Comparison of ENCODE assay signal across 14 cellular contexts in the genomic region with DNA sequence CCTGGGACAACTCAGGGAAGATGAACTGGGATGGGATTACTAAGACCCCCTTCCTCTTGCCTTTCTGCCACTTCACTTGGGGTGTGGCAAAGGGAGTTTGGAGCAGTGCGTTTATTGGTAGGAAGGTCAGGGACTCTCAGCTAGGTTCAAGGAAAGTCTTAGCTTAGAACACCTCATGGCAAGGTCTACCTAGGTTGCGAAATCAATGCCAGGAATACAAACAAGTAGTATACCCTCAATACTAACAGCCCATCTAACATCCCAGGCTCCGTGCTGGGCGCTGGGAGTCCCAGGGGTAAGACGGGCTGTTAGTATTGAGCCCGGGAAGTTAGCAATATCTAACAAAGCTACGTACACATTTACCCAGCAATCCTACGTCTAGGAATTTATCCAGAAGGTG. TPM values are rescaled to one million over a fixed set of nuclear protein-coding genes. Genes with fewer than 3 reads are reported as not detected.
A peak's percentile ranks its signal among the peaks of the same experiment; 100 is the strongest.
DNase-seq lines count a peak whose midpoint lies in the region; ATAC-seq, FAIRE-seq and TF ChIP-seq lines count a peak whose summit lies in the region.
"Had no signal": no experiment of that assay in that cellular context is flagged by ENCODE, and none has a peak within 500 bp of the region (broad histone marks: within the 10 kb centered on the region; RNA-seq: fewer than 3 reads in every experiment).

No MANE protein-coding gene starts in this region.

- peak overlapping the region; percentile 46 for H3K27ac Mint-ChIP-seq in activated CD8-positive, alpha-beta T cell treated with anti-CD3 and anti-CD28 coated beads, Interleukin-2, amount 10 ng/mL, durations not matched to agents 7 days and 5 days
- H3K27ac Mint-ChIP-seq: endodermal cell had no signal

- H3K36me3 Mint-ChIP-seq in activated T-cell treated with anti-CD3 and anti-CD28 coated beads, Interleukin-2, amount 50 U/mL, for 4 hours (ENCODE audit: insufficient read depth), result peaks cover 4% of the 10 kb centered on the region
- peaks cover 52% of the 10 kb centered on the region for H3K36me3 Mint-ChIP-seq in activated CD8-positive, alpha-beta T cell treated with anti-CD3 and anti-CD28 coated beads, Interleukin-2, amount 10 ng/mL, durations not matched to agents 7 days and 5 days (ENCODE audit: low read depth)
- H3K36me3 Mint-ChIP-seq: naive B cell had no signal

- H3K36me3 ChIP-seq in keratinocyte (ENCODE audit: control insufficient read depth in 2 of 2, extremely low read depth in 1 of 2, insufficient read depth in 2 of 2, low read length in 2 of 2) (peaks cover 0 to 3% of the 10 kb centered on the region in 2 experiments), thoracic aorta (no peaks in the 10 kb centered on the region), MG63 (peaks cover 66% of the 10 kb centered on the region)
- H3K36me3 ChIP-seq: SJCRH30 had no signal

- H3K4me3 ChIP-seq in keratinocyte (ENCODE audit: control insufficient read depth in 2 of 3, extremely low read depth in 1 of 3, insufficient read depth in 2 of 3, low read depth in 1 of 3, low read length in 3 of 3) (no peak overlapping the region), thoracic aorta (no peak overlapping the region), MG63 (no peak overlapping the region)
- H3K4me3 ChIP-seq: SJCRH30 had no signal

- ATAC-seq in activated T-cell treated with anti-CD3 and anti-CD28 coated beads, Interleukin-2, amount 50 U/mL, for 4 hours, result no peak
- no peak for ATAC-seq in activated CD8-positive, alpha-beta T cell treated with anti-CD3 and anti-CD28 coated beads, Interleukin-2, amount 10 ng/mL, durations not matched to agents 7 days and 5 days
- ATAC-seq in thoracic aorta (ENCODE audit: insufficient number of reproducible peaks, low FRiP score, low read depth), result no peak

- FAIRE-seq in keratinocyte (lab: Jason Lieb, UNC), result no peak

- CTCF ChIA-PET in activated CD8-positive, alpha-beta T cell treated with anti-CD3 and anti-CD28 coated beads, Interleukin-2, amount 10 ng/mL, durations not matched to agents 7 days and 5 days (lab: Charles Lee), result interaction anchor here (1.0 to 1.3 kb wide), 5 partner anchors 19 to 364 kb away, joined by 3 to 4 read pairs (median 3); no protein-coding TSS in a partner anchor

- no peak overlapping the region for H2AFZ ChIP-seq in keratinocyte (ENCODE audit: control insufficient read depth, low read length)

- H3K27me3 Mint-ChIP-seq in activated T-cell treated with anti-CD3 and anti-CD28 coated beads, Interleukin-2, amount 50 U/mL, for 4 hours (ENCODE audit: low read depth), result no peaks in the 10 kb centered on the region
- H3K27me3 Mint-ChIP-seq in activated CD8-positive, alpha-beta T cell treated with anti-CD3 and anti-CD28 coated beads, Interleukin-2, amount 10 ng/mL, durations not matched to agents 7 days and 5 days (ENCODE audit: low read depth), result no peaks in the 10 kb centered on the region

- H3K9me3 Mint-ChIP-seq in activated T-cell treated with anti-CD3 and anti-CD28 coated beads, Interleukin-2, amount 50 U/mL, for 4 hours, result no peaks in the 10 kb centered on the region
- no peaks in the 10 kb centered on the region for H3K9me3 Mint-ChIP-seq in activated CD8-positive, alpha-beta T cell treated with anti-CD3 and anti-CD28 coated beads, Interleukin-2, amount 10 ng/mL, durations not matched to agents 7 days and 5 days (ENCODE audit: insufficient read depth)
- H3K9me3 Mint-ChIP-seq: endodermal cell, naive B cell had no signal

- H3K9me3 ChIP-seq in keratinocyte (ENCODE audit: control insufficient read depth, low read depth, low read length), result no peaks in the 10 kb centered on the region
- H3K9me3 ChIP-seq in thoracic aorta, result no peaks in the 10 kb centered on the region
- H3K9me3 ChIP-seq in MG63, result no peaks in the 10 kb centered on the region
- H3K9me3 ChIP-seq: SJCRH30 had no signal

- peak overlapping the region; percentile 5 for H3K4me3 Mint-ChIP-seq in activated T-cell treated with anti-CD3 and anti-CD28 coated beads, Interleukin-2, amount 50 U/mL, for 4 hours
- H3K4me3 Mint-ChIP-seq in activated CD8-positive, alpha-beta T cell treated with anti-CD3 and anti-CD28 coated beads, Interleukin-2, amount 10 ng/mL, durations not matched to agents 7 days and 5 days, result no peak overlapping the region
- H3K4me3 Mint-ChIP-seq: endodermal cell had no signal

- no peaks in the 10 kb centered on the region for H4K20me1 ChIP-seq in keratinocyte (ENCODE audit: control insufficient read depth, extremely low read depth, insufficient read depth, low read length)

- H3K27ac ChIP-seq in keratinocyte (ENCODE audit: control insufficient read depth, insufficient read depth, low read length), result peak overlapping the region; percentile 88
- H3K27ac ChIP-seq in thoracic aorta, result peak overlapping the region; percentile 89 to 95
- H3K27ac ChIP-seq: HL-60, SJCRH30 had no signal

- H3K27me3 ChIP-seq in keratinocyte (ENCODE audit: control insufficient read depth, extremely low read depth, insufficient read depth, low read length), result no peaks in the 10 kb centered on the region
- no peaks in the 10 kb centered on the region for H3K27me3 ChIP-seq in thoracic aorta (replicated peaks; ENCODE audit: insufficient read depth)
- H3K27me3 ChIP-seq in MG63, result no peaks in the 10 kb centered on the region
- H3K27me3 ChIP-seq: SJCRH30 had no signal

- peaks cover 57% of the 10 kb centered on the region for H3K4me1 Mint-ChIP-seq in activated T-cell treated with anti-CD3 and anti-CD28 coated beads, Interleukin-2, amount 50 U/mL, for 4 hours (ENCODE audit: low read depth)
- H3K4me1 Mint-ChIP-seq in activated CD8-positive, alpha-beta T cell treated with anti-CD3 and anti-CD28 coated beads, Interleukin-2, amount 10 ng/mL, durations not matched to agents 7 days and 5 days (ENCODE audit: low read depth), result peaks cover 30% of the 10 kb centered on the region

- dilution Hi-C loops in keratinocyte (cut with MboI; ENCODE audit: extremely low pct_ligation_motif_present, low sequenced_read_pairs), result no loop called here

- no peak for DNase-seq in activated T-cell treated with anti-CD3 and anti-CD28 coated beads, Interleukin-2, amount 50 U/mL, for 4 hours
- no peak for DNase-seq in activated T-cell treated with anti-CD3 and anti-CD28 coated beads, Interleukin-2, amount 50 U/mL, for 48 hours
- DNase-seq in activated CD8-positive, alpha-beta T cell treated with anti-CD3 and anti-CD28 coated beads, Interleukin-2, amount 10 ng/mL, durations not matched to agents 7 days and 5 days, result no peak
- DNase-seq in keratinocyte (ENCODE audit: low read depth, low spot score), result no peak
- no peak for DNase-seq in thoracic aorta (ENCODE audit: low spot score)
- DNase-seq in MG63, result no peak
- no peak for DNase-seq in GM10266 (ENCODE audit: extremely low spot score)
- no peak for DNase-seq in ureter (ENCODE audit: low spot score)
- DNase-seq: amniotic stem cell, endodermal cell, naive B cell, NCI-H526, SJCRH30 had no signal

- peak overlapping the region; percentile 77 for H3K4me2 ChIP-seq in keratinocyte (ENCODE audit: control insufficient read depth, extremely low read depth, insufficient read depth, low read depth, low read length)

- peaks cover 8% of the 10 kb centered on the region for H3K9me1 ChIP-seq in keratinocyte (ENCODE audit: control insufficient read depth, extremely low read depth, insufficient read depth, low read length)

- no peak overlapping the region for H3K9ac ChIP-seq in keratinocyte (ENCODE audit: control insufficient read depth, extremely low read depth, insufficient read depth, low read length)

- H3K4me1 ChIP-seq in keratinocyte (ENCODE audit: control insufficient read depth, extremely low read depth, insufficient read depth, low read length) (peaks cover 45% of the 10 kb centered on the region), thoracic aorta (ENCODE audit: control insufficient read depth in 1 of 2, low read depth in 2 of 2) (peaks cover 16 to 48% of the 10 kb centered on the region in 2 donors)
- H3K4me1 ChIP-seq: SJCRH30 had no signal

- TF ChIP-seq CTCF in keratinocyte (optimal IDR thresholded peaks at IDR 0.05 in 1 of 3, IDR thresholded peaks at IDR 0.05 in 1 of 3, conservative IDR thresholded peaks at IDR 0.05 in 1 of 3; ENCODE audit: extremely low read depth in 1 of 3, insufficient read depth in 2 of 3, low read length in 3 of 3), result no peak
- no peak for TF ChIP-seq CTCF in thoracic aorta (IDR thresholded peaks at IDR 0.05)
- no peak for TF ChIP-seq CTCF in GM10266 (IDR thresholded peaks at IDR 0.05; ENCODE audit: control insufficient read depth, insufficient read depth, low read depth, missing control alignments)

- POLR2A ChIA-PET in activated CD8-positive, alpha-beta T cell treated with anti-CD3 and anti-CD28 coated beads, Interleukin-2, amount 10 ng/mL, durations not matched to agents 7 days and 5 days (lab: Charles Lee), result interaction anchor here (0.8 kb wide), 1 partner anchor 12 kb away, joined by 3 read pairs; no protein-coding TSS in a partner anchor

- peaks cover 70% of the 10 kb centered on the region for H3K79me2 ChIP-seq in keratinocyte (ENCODE audit: control insufficient read depth, insufficient read depth, low read length)

RNA-seq across cellular contexts. Expression of gene ATP2B4, which starts 4.7 kb away (rescaled TPM):
- total RNA-seq in activated T-cell treated with anti-CD3 and anti-CD28 coated beads, Interleukin-2, amount 50 U/mL, for 4 hours, result 10 to 100 TPM in 2 of 3 donors, 1 to 10 TPM in 1; 6.1 to 17.0 (median 12.1) TPM
- 10 to 100 TPM; 65.0 to 65.1 TPM for total RNA-seq in activated CD8-positive, alpha-beta T cell treated with anti-CD3 and anti-CD28 coated beads, Interleukin-2, amount 10 ng/mL, durations not matched to agents 7 days and 5 days
- polyA plus RNA-seq in keratinocyte, result 76.9 to 112 TPM (median 84.8 TPM) in 3 replicates
- polyA plus RNA-seq in keratinocyte (2011; ENCODE audit: low read depth), result 27.7 TPM
- 26.3 and 45.0 TPM in 2 replicates for polyA plus RNA-seq in keratinocyte (2011; cell fraction: cytosol; rRNA removed)
- 201 and 208 TPM in 2 replicates for polyA plus RNA-seq in keratinocyte (2011; cell fraction: nucleus; rRNA removed)
- 61.6 and 86.8 TPM in 2 replicates for polyA plus RNA-seq in keratinocyte (2012; ENCODE audit: low replicate concordance)
- polyA minus RNA-seq in keratinocyte, result 144 to 335 TPM (median 224 TPM) in 3 replicates
- 83.3 TPM for polyA minus RNA-seq in keratinocyte (2011; cell fraction: cytosol; rRNA and poly(A)+ RNA removed)
- polyA minus RNA-seq in keratinocyte (2011; cell fraction: nucleus; rRNA and poly(A)+ RNA removed), result 266 and 461 TPM in 2 replicates
- 100 to 1,000 TPM; 131 to 138 TPM for total RNA-seq in thoracic aorta
- total RNA-seq in MG63 (2014; rRNA removed; shearing (Covaris generic); ENCODE audit: low replicate concordance), result 37.6 and 43.6 TPM in 2 replicates
- 141 TPM for total RNA-seq in ureter
